14 cellular contexts compared by ENCODE assay signal in genomic region chr12:59036973-59037807, GRCh38.
DNase-seq lines count a peak whose midpoint lies in the region; ATAC-seq, FAIRE-seq and TF ChIP-seq lines count a peak whose summit lies in the region.
"Had no signal": no experiment of that assay in that cellular context is flagged by ENCODE, and none has a peak within 500 bp of the region (broad histone marks: within the 10 kb centered on the region; RNA-seq: fewer than 3 reads in every experiment).

No MANE protein-coding gene starts in this region.

- POLR2A ChIA-PET in WTC11 (lab: Charles Lee) = no interaction called here

- H3K27ac Mint-ChIP-seq in WTC11 = no peak overlapping the region
- H3K27ac Mint-ChIP-seq: activated CD4-positive, alpha-beta T cell treated with anti-CD3 and anti-CD28 coated beads for 36 hours; natural killer cell had no signal

- H3K9me3 Mint-ChIP-seq in WTC11 = no peaks in the 10 kb centered on the region

- intact Hi-C loops in kidney (cut with DNase I) = no loop called here

- H3K4me1 Mint-ChIP-seq in WTC11 = peaks cover 14% of the 10 kb centered on the region
- H3K4me1 Mint-ChIP-seq: activated CD4-positive, alpha-beta T cell treated with anti-CD3 and anti-CD28 coated beads for 36 hours; natural killer cell had no signal

- peak; percentile 78 for ATAC-seq in HG03565 (IDR thresholded peaks at IDR 0.05; ENCODE audit: unreplicated experiment)
- no peak for ATAC-seq in WTC11
- no peak for ATAC-seq in GM19467 (IDR thresholded peaks at IDR 0.05; ENCODE audit: unreplicated experiment)
- ATAC-seq: activated CD4-positive, alpha-beta T cell treated with anti-CD3 and anti-CD28 coated beads for 36 hours; natural killer cell had no signal

- DNase-seq in brain microvascular endothelial cell (peak; percentile 95), kidney (no peak), DMS153 treated with DMSO at 0.1 percent for 48 hours (lab: John Stamatoyannopoulos, UW; ENCODE audit: unreplicated experiment) (no peak), WTC11 (ENCODE audit: low spot score) (no peak), GM13977 (ENCODE audit: low spot score) (no peak)
- DNase-seq: activated CD4-positive, alpha-beta T cell treated with anti-CD3 and anti-CD28 coated beads for 36 hours; activated effector memory CD4-positive, alpha-beta T cell treated with Interleukin-2 at 50 U/mL for 16 hours; central memory CD4-positive, alpha-beta T cell; natural killer cell; NCI-H2171 treated with DMSO at 0.1 percent for 48 hours; spleen; thyroid gland had no signal

- H3K36me3 ChIP-seq in brain microvascular endothelial cell (replicated peaks) = no peaks in the 10 kb centered on the region
- H3K36me3 ChIP-seq in kidney (ENCODE audit: control insufficient read depth in 1 of 2, insufficient read depth in 2 of 2, low read length in 2 of 2) = no peaks in the 10 kb centered on the region
- H3K36me3 ChIP-seq: spleen, thyroid gland had no signal

- peaks cover 0 to 5% of the 10 kb centered on the region in 2 donors for H3K4me1 ChIP-seq in kidney (ENCODE audit: control insufficient read depth in 1 of 2, insufficient read depth in 1 of 2, low read depth in 1 of 2, low read length in 2 of 2)
- H3K4me1 ChIP-seq: spleen had no signal

- no peaks in the 10 kb centered on the region for H3K27me3 Mint-ChIP-seq in WTC11 (ENCODE audit: low read depth)
- H3K27me3 Mint-ChIP-seq: activated CD4-positive, alpha-beta T cell treated with anti-CD3 and anti-CD28 coated beads for 36 hours had no signal

- no peaks in the 10 kb centered on the region for H3K27me3 ChIP-seq in brain microvascular endothelial cell (replicated peaks)
- H3K27me3 ChIP-seq: spleen, thyroid gland had no signal

- no peaks in the 10 kb centered on the region for H3K36me3 Mint-ChIP-seq in WTC11
- H3K36me3 Mint-ChIP-seq: natural killer cell had no signal

- peak; percentile 71 for FAIRE-seq in kidney (lab: Jason Lieb, UNC)

- no peak overlapping the region for H3K4me3 Mint-ChIP-seq in WTC11
- H3K4me3 Mint-ChIP-seq: activated CD4-positive, alpha-beta T cell treated with anti-CD3 and anti-CD28 coated beads for 36 hours; natural killer cell had no signal

- H3K9me3 ChIP-seq in kidney (ENCODE audit: control insufficient read depth in 1 of 2, low read length in 2 of 2) = no peaks in the 10 kb centered on the region
- H3K9me3 ChIP-seq: spleen, thyroid gland had no signal

- H3K4me3 ChIP-seq in brain microvascular endothelial cell (ENCODE audit: low read depth, low read length) (no peak overlapping the region), kidney (ENCODE audit: low read length in 2 of 2) (no peak overlapping the region)
- H3K4me3 ChIP-seq: spleen, thyroid gland had no signal

- no peak overlapping the region for H3K9ac ChIP-seq in kidney (ENCODE audit: low read length in 2 of 2)

- no peak for TF ChIP-seq CTCF in brain microvascular endothelial cell (IDR thresholded peaks at IDR 0.05; ENCODE audit: low read depth, low read length, missing control alignments)
- TF ChIP-seq CTCF in kidney (IDR thresholded peaks at IDR 0.05; ENCODE audit: borderline replicate concordance, extremely low read depth, insufficient read depth) = no peak
- TF ChIP-seq CTCF in WTC11 (IDR thresholded peaks at IDR 0.05) = no peak
- TF ChIP-seq CTCF in GM13977 (IDR thresholded peaks at IDR 0.05; ENCODE audit: extremely low read depth, insufficient read depth, missing control alignments) = no peak

- H3K27ac ChIP-seq in brain microvascular endothelial cell = peak overlapping the region; percentile 83
- H3K27ac ChIP-seq in kidney (ENCODE audit: low read depth in 2 of 2, low read length in 2 of 2) = no peak overlapping the region
- H3K27ac ChIP-seq: spleen, thyroid gland had no signal

- CTCF ChIA-PET in WTC11 (lab: Charles Lee) = no interaction called here

- in situ Hi-C loops in brain microvascular endothelial cell (cut with HindIII; ENCODE audit: low pct_ligation_motif_present, low sequenced_read_pairs) = no loop called here
- in situ Hi-C loops in GM13977 (cut with MboI; ENCODE audit: low pct_unique_long_range_greater_than_20kb, low sequenced_read_pairs, unreplicated experiment) = no loop called here

TF ChIP-seq in WTC11, 78 proteins besides CTCF, POLR2A, EP300 and RAD21:
- TF ChIP-seq, protein P1, sequence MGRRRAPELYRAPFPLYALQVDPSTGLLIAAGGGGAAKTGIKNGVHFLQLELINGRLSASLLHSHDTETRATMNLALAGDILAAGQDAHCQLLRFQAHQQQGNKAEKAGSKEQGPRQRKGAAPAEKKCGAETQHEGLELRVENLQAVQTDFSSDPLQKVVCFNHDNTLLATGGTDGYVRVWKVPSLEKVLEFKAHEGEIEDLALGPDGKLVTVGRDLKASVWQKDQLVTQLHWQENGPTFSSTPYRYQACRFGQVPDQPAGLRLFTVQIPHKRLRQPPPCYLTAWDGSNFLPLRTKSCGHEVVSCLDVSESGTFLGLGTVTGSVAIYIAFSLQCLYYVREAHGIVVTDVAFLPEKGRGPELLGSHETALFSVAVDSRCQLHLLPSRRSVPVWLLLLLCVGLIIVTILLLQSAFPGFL (CRISPR knock-in tag; IDR thresholded peaks at IDR 0.05; ENCODE audit: borderline replicate concordance) = no peak
- TF ChIP-seq ZMAT4 (CRISPR knock-in tag; IDR thresholded peaks at IDR 0.05) (no peak), ZNF138 (CRISPR knock-in tag; conservative IDR thresholded peaks at IDR 0.05) (no peak), NR3C1 (CRISPR knock-in tag; conservative IDR thresholded peaks at IDR 0.05; ENCODE audit: low read depth) (no peak), NFYB (CRISPR knock-in tag; conservative IDR thresholded peaks at IDR 0.05; ENCODE audit: low read depth) (no peak), GRHL2 (CRISPR knock-in tag; IDR thresholded peaks at IDR 0.05; ENCODE audit: insufficient replicate concordance, severe bottlenecking) (no peak), ATF1 (CRISPR knock-in tag; IDR thresholded peaks at IDR 0.05) (no peak)
- TF ChIP-seq, protein P2, sequence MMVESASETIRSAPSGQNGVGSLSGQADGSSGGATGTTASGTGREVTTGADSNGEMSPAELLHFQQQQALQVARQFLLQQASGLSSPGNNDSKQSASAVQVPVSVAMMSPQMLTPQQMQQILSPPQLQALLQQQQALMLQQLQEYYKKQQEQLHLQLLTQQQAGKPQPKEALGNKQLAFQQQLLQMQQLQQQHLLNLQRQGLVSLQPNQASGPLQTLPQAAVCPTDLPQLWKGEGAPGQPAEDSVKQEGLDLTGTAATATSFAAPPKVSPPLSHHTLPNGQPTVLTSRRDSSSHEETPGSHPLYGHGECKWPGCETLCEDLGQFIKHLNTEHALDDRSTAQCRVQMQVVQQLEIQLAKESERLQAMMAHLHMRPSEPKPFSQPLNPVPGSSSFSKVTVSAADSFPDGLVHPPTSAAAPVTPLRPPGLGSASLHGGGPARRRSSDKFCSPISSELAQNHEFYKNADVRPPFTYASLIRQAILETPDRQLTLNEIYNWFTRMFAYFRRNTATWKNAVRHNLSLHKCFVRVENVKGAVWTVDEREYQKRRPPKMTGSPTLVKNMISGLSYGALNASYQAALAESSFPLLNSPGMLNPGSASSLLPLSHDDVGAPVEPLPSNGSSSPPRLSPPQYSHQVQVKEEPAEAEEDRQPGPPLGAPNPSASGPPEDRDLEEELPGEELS (CRISPR knock-in tag; IDR thresholded peaks at IDR 0.05) = no peak
- TF ChIP-seq, protein P3, sequence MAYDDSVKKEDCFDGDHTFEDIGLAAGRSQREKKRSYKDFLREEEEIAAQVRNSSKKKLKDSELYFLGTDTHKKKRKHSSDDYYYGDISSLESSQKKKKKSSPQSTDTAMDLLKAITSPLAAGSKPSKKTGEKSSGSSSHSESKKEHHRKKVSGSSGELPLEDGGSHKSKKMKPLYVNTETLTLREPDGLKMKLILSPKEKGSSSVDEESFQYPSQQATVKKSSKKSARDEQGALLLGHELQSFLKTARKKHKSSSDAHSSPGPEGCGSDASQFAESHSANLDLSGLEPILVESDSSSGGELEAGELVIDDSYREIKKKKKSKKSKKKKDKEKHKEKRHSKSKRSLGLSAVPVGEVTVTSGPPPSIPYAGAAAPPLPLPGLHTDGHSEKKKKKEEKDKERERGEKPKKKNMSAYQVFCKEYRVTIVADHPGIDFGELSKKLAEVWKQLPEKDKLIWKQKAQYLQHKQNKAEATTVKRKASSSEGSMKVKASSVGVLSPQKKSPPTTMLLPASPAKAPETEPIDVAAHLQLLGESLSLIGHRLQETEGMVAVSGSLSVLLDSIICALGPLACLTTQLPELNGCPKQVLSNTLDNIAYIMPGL (CRISPR knock-in tag; IDR thresholded peaks at IDR 0.05) = no peak
